8 cellular contexts compared by ENCODE assay signal in genomic region chr3:111967651-111968274, GRCh38. TPM values are rescaled to one million over a fixed set of nuclear protein-coding genes. Genes with fewer than 3 reads are reported as not detected.
DNase-seq lines count a peak whose midpoint lies in the region; ATAC-seq lines count a peak whose summit lies in the region.

No MANE protein-coding gene starts in this region.

- intact Hi-C loops in left colon (cut with DNase I, micrococcal nuclease) = loop anchor here in 1 of 2 donors (1.0 to 10.0 kb wide), 3 partner anchors 103 to 300 kb away; no protein-coding TSS in a partner anchor

- ATAC-seq in GM19025 (IDR thresholded peaks at IDR 0.05; ENCODE audit: low read depth, unreplicated experiment) (peak; percentile 82), HG03196 (IDR thresholded peaks at IDR 0.05; ENCODE audit: unreplicated experiment) (peak; percentile 93), left colon (peak; percentile 99)

- peak; percentile 90 to 92 for DNase-seq in AML-193 (lab: John Stamatoyannopoulos, UW)
- peak; percentile 62 for DNase-seq in NCI-H226
- DNase-seq in activated CD4-positive, CD25-positive, alpha-beta regulatory T cell (lab: John Stamatoyannopoulos, UW) = peak; percentile 50 to 79 (median 60)
- peak; percentile 66 for DNase-seq in central memory CD4-positive, alpha-beta T cell
- peak; percentile 78 to 94 for DNase-seq in left colon
- peak; percentile 75 for DNase-seq in stimulated activated CD4-positive, alpha-beta T cell treated with anti-CD3 and anti-CD28 coated beads, Interleukin-2, amount 100 ng/mL, for 4 hours (ENCODE audit: low read depth)

RNA-seq across cellular contexts. Expression of gene ABHD10, which starts 11.1 kb away (rescaled TPM):
- total RNA-seq in left colon = 10 to 100 TPM; 26.2 to 26.6 TPM

RNA-seq across cellular contexts. Expression of gene TAGLN3, which starts 31.0 kb away (rescaled TPM):
- total RNA-seq in left colon = 1 to 10 TPM in 1 of 2 donors, under 1 TPM in 1; 0.37 to 1.0 TPM

Comparison
In these comparisons a context has a peak if more than half of its experiments do, and no peak if none do; other contexts are left out.
1. Peak in every context shown above with its lines: DNase-seq and ATAC-seq.